19 cellular contexts compared by ENCODE assay signal in genomic region chr11:2426826-2427521, GRCh38. TPM values are rescaled to one million over a fixed set of nuclear protein-coding genes. Genes with fewer than 3 reads are reported as not detected.
DNase-seq lines count a peak whose midpoint lies in the region; ATAC-seq and TF ChIP-seq lines count a peak whose summit lies in the region.
"Had no signal": no experiment of that assay in that cellular context is flagged by ENCODE, and none has a peak within 500 bp of the region (broad histone marks: within the 10 kb centered on the region; RNA-seq: fewer than 3 reads in every experiment).

No MANE protein-coding gene starts in this region.

- TF ChIP-seq POLR2A in body of pancreas (IDR thresholded peaks at IDR 0.05) = no peak

- H3K27ac Mint-ChIP-seq in activated CD8-positive, alpha-beta T cell treated with anti-CD3 and anti-CD28 coated beads for 36 hours = no peak overlapping the region

- WGBS in body of pancreas, 2 donors = 55 to 64% methylated on average over 10 to 14 of the region's 14 CpGs

- CTCF ChIA-PET in activated CD8-positive, alpha-beta T cell treated with anti-CD3 and anti-CD28 coated beads for 36 hours (lab: Charles Lee) = interaction anchor here (0.8 to 10.3 kb wide), 6 partner anchors 107 to 465 kb away, joined by 3 to 381 read pairs (median 6); partner anchors contain the start of genes C11orf21 and TSPAN32

- H3K4me1 ChIP-seq in body of pancreas = no peaks in the 10 kb centered on the region
- H3K4me1 ChIP-seq in mucosa of descending colon (ENCODE audit: low read depth) = peaks cover 10% of the 10 kb centered on the region

- DNase-seq in Right ventricle myocardium inferior (ENCODE audit: missing footprints) (peak; percentile 32), left cardiac atrium (no peak), body of pancreas (peak in 1 of 4 donors; percentile 29), mucosa of descending colon (peak; percentile 77 to 85 (median 81)), ureter (ENCODE audit: low spot score) (peak; percentile 73), NCI-H2227 treated with DMSO at 0.1 percent for 48 hours (lab: John Stamatoyannopoulos, UW) (no peak)
- no peak for DNase-seq in activated CD8-positive, alpha-beta T cell treated with anti-CD3 and anti-CD28 coated beads for 36 hours
- DNase-seq: 8988T, DMS153, H7, NCI-H1105 treated with DMSO at 0.1 percent for 48 hours, NCI-H187 treated with DMSO at 0.1 percent for 48 hours, NCI-H2171 treated with DMSO at 0.1 percent for 48 hours, NCI-H524, SHP77 treated with DMSO at 0.1 percent for 48 hours had no signal

- H3K36me3 Mint-ChIP-seq in activated CD8-positive, alpha-beta T cell treated with anti-CD3 and anti-CD28 coated beads for 36 hours (ENCODE audit: low read depth) = no peaks in the 10 kb centered on the region

- no peak overlapping the region for H3K4me3 ChIP-seq in body of pancreas
- H3K4me3 ChIP-seq in mucosa of descending colon = no peak overlapping the region
- H3K4me3 ChIP-seq: BLaER1 treated with 17β-estradiol and CSF1 and Interleukin-3, amounts not matched to agents 10 nM and 100 nM had no signal

- no peaks in the 10 kb centered on the region for H3K9me3 Mint-ChIP-seq in activated CD8-positive, alpha-beta T cell treated with anti-CD3 and anti-CD28 coated beads for 36 hours

- no peaks in the 10 kb centered on the region for H3K27me3 ChIP-seq in body of pancreas

- no peak for ATAC-seq in Right ventricle myocardium inferior
- ATAC-seq in left cardiac atrium = no peak
- ATAC-seq in body of pancreas = peak; percentile 16
- ATAC-seq in mucosa of descending colon = peak; percentile 85
- no peak for ATAC-seq in activated CD8-positive, alpha-beta T cell treated with anti-CD3 and anti-CD28 coated beads for 36 hours
- ATAC-seq in GM21367 (IDR thresholded peaks at IDR 0.05; ENCODE audit: unreplicated experiment) = no peak

- H3K27me3 Mint-ChIP-seq in activated CD8-positive, alpha-beta T cell treated with anti-CD3 and anti-CD28 coated beads for 36 hours = no peaks in the 10 kb centered on the region

- no peaks in the 10 kb centered on the region for H3K4me1 Mint-ChIP-seq in activated CD8-positive, alpha-beta T cell treated with anti-CD3 and anti-CD28 coated beads for 36 hours (ENCODE audit: low read depth)

- H3K36me3 ChIP-seq in body of pancreas (replicated peaks in 1 of 2; ENCODE audit: insufficient read depth in 1 of 2, low read depth in 2 of 2) (no peaks in the 10 kb centered on the region), mucosa of descending colon (ENCODE audit: low read depth) (no peaks in the 10 kb centered on the region)
- H3K36me3 ChIP-seq: BLaER1 treated with 17β-estradiol and CSF1 and Interleukin-3, amounts not matched to agents 10 nM and 100 nM had no signal

- H3K9me3 ChIP-seq in body of pancreas = no peaks in the 10 kb centered on the region
- no peaks in the 10 kb centered on the region for H3K9me3 ChIP-seq in mucosa of descending colon

- no peak overlapping the region for H3K27ac ChIP-seq in body of pancreas
- H3K27ac ChIP-seq: BLaER1 treated with 17β-estradiol and CSF1 and Interleukin-3, amounts not matched to agents 10 nM and 100 nM; KMS-11 had no signal

- no peak for TF ChIP-seq CTCF in body of pancreas (IDR thresholded peaks at IDR 0.05)
- no peak for TF ChIP-seq CTCF in mucosa of descending colon (IDR thresholded peaks at IDR 0.05)
- TF ChIP-seq CTCF in activated CD8-positive, alpha-beta T cell treated with anti-CD3 and anti-CD28 coated beads for 36 hours (IDR thresholded peaks at IDR 0.05) = no peak

- no peak overlapping the region for H3K4me3 Mint-ChIP-seq in activated CD8-positive, alpha-beta T cell treated with anti-CD3 and anti-CD28 coated beads for 36 hours

- POLR2A ChIA-PET in activated CD8-positive, alpha-beta T cell treated with anti-CD3 and anti-CD28 coated beads for 36 hours (lab: Charles Lee) = interaction anchor here (0.8 to 1.3 kb wide), 2 partner anchors 79 to 106 kb away, joined by 4 read pairs; no protein-coding TSS in a partner anchor

- intact Hi-C loops in Right ventricle myocardium inferior (cut with DNase I) = no loop called here
- intact Hi-C loops in left cardiac atrium (cut with DNase I) = loop anchor here in 1 of 2 donors (2.0 kb wide), 1 partner anchor 462 kb away; no protein-coding TSS in a partner anchor
- intact Hi-C loops in body of pancreas (cut with DNase I) = loop anchor here (2.0 to 5.0 kb wide), 2 partner anchors 104 to 465 kb away; no protein-coding TSS in a partner anchor
- intact Hi-C loops in mucosa of descending colon (cut with DNase I, micrococcal nuclease) = loop anchor here in 1 of 2 donors (10.0 kb wide), 2 partner anchors 242 to 468 kb away; no protein-coding TSS in a partner anchor
- intact Hi-C loops in activated CD8-positive, alpha-beta T cell treated with anti-CD3 and anti-CD28 coated beads for 36 hours (cut with micrococcal nuclease) = loop anchor here (5.0 kb wide), 1 partner anchor 460 kb away; the partner anchor contains the start of gene CDKN1C

RNA-seq across cellular contexts. Expression of gene TRPM5, which starts 17.3 kb away (rescaled TPM):
- total RNA-seq in Right ventricle myocardium inferior (not detected), left cardiac atrium (not detected), body of pancreas (1 to 10 TPM in 1 of 2 donors, under 1 TPM in 1; under 0.01 to 2.6 TPM), mucosa of descending colon (1 to 10 TPM; 2.2 to 3.7 (median 2.5) TPM), ureter (0.60 TPM)
- total RNA-seq in activated CD8-positive, alpha-beta T cell treated with anti-CD3 and anti-CD28 coated beads for 36 hours = not detected
- total RNA-seq: H7, HepG2 had no signal

RNA-seq across cellular contexts. Expression of gene KCNQ1, which starts 17.8 kb away (rescaled TPM):
- total RNA-seq in Right ventricle myocardium inferior (40.0 TPM), left cardiac atrium (10 to 100 TPM; 33.5 to 39.7 TPM), body of pancreas (10 to 100 TPM; 38.9 to 46.1 TPM), mucosa of descending colon (10 to 100 TPM; 15.5 to 44.7 (median 37.4) TPM), ureter (63.0 TPM)
- total RNA-seq in activated CD8-positive, alpha-beta T cell treated with anti-CD3 and anti-CD28 coated beads for 36 hours = 1 to 10 TPM; 8.7 to 9.5 TPM

RNA-seq across cellular contexts. Expression of gene TSSC4, which starts 26.4 kb away (rescaled TPM):
- total RNA-seq in Right ventricle myocardium inferior = 31.4 TPM
- total RNA-seq in left cardiac atrium = 10 to 100 TPM; 34.9 to 45.7 TPM
- total RNA-seq in body of pancreas = 10 to 100 TPM; 21.5 to 25.7 TPM
- total RNA-seq in mucosa of descending colon = 10 to 100 TPM; 33.9 to 58.8 (median 39.2) TPM
- 41.6 TPM for total RNA-seq in ureter
- total RNA-seq in activated CD8-positive, alpha-beta T cell treated with anti-CD3 and anti-CD28 coated beads for 36 hours = 10 to 100 TPM; 36.2 to 38.9 TPM

RNA-seq across cellular contexts. Expression of gene CD81, which starts 49.9 kb away (rescaled TPM):
- total RNA-seq in Right ventricle myocardium inferior (531 TPM), left cardiac atrium (100 to 1,000 TPM; 699 to 773 TPM), body of pancreas (100 to 1,000 TPM; 217 to 332 TPM), mucosa of descending colon (100 to 1,000 TPM in 2 of 3 donors, 10 to 100 TPM in 1; 98.7 to 551 (median 186) TPM), ureter (831 TPM)
- total RNA-seq in activated CD8-positive, alpha-beta T cell treated with anti-CD3 and anti-CD28 coated beads for 36 hours = 100 to 1,000 TPM; 133 to 138 TPM
- total RNA-seq: HepG2 had no signal

Comparison
In these comparisons a context has a peak if more than half of its experiments do, and no peak if none do; other contexts are left out.
1. DNase-seq: peak in Right ventricle myocardium inferior (single experiment), mucosa of descending colon (3 of 3) and ureter (single experiment); none in left cardiac atrium (single experiment), activated CD8-positive, alpha-beta T cell treated with anti-CD3 and anti-CD28 coated beads for 36 hours (single experiment) and NCI-H2227 treated with DMSO at 0.1 percent for 48 hours (single experiment).
2. ATAC-seq: peak in body of pancreas (single experiment) and mucosa of descending colon (single experiment); none in Right ventricle myocardium inferior (single experiment), left cardiac atrium (0 of 2), activated CD8-positive, alpha-beta T cell treated with anti-CD3 and anti-CD28 coated beads for 36 hours (single experiment) and GM21367 (single experiment).